In genomic region chr6:42526616-42527015, GRCh38 we compare ENCODE assay signal across 33 cellular contexts.
"Had no signal": no experiment of that assay in that cellular context is flagged by ENCODE, and none has a peak within 500 bp of the region (broad histone marks: within the 10 kb centered on the region; RNA-seq: fewer than 3 reads in every experiment).

No MANE protein-coding gene starts in this region.

- DNase-seq: activated B cell treated with CpG ODN at 0.5 μM for 24 hours; activated CD4-positive, alpha-beta memory T cell treated with anti-CD3 and anti-CD28 coated beads for 36 hours; activated CD4-positive, alpha-beta T cell treated with anti-CD3 and anti-CD28 coated beads for 4 hours; activated CD4-positive, alpha-beta T cell treated with anti-CD3 and anti-CD28 coated beads, Interleukin-2, amount 10 ng/mL, durations not matched to agents 24 days and 14 days; activated CD4-positive, alpha-beta T cell treated with anti-CD3 and anti-CD28 coated beads, Interleukin-2, amount 50 U/mL, for 1 hour; activated CD4-positive, alpha-beta T cell treated with anti-CD3 and anti-CD28 coated beads, Interleukin-2, amount 50 U/mL, for 4 hours; activated CD4-positive, CD25-positive, alpha-beta regulatory T cell treated with anti-CD3 and anti-CD28 coated beads, Interleukin-2, amount 50 U/mL, for 72 hours; activated CD8-positive, alpha-beta memory T cell treated with anti-CD3 and anti-CD28 coated beads, Interleukin-2, amount 50 U/mL, for 4 hours; activated CD8-positive, alpha-beta T cell treated with anti-CD3 and anti-CD28 coated beads for 36 hours; activated effector memory CD4-positive, alpha-beta T cell treated with anti-CD3 and anti-CD28 coated beads, Interleukin-2, amount 50 U/mL, for 16 hours; activated gamma-delta T cell treated with Interleukin-2 at 50 U/mL for 16 hours; activated naive CD4-positive, alpha-beta T cell; activated naive CD4-positive, alpha-beta T cell treated with anti-CD3 and anti-CD28 coated beads for 36 hours; activated naive CD4-positive, alpha-beta T cell treated with anti-CD3 and anti-CD28 coated beads, Interleukin-2, amount 50 U/mL, for 16 hours; activated naive CD8-positive, alpha-beta T cell treated with anti-CD3 and anti-CD28 coated beads for 36 hours; activated T-cell treated with anti-CD3 and anti-CD28 coated beads for 4 hours; activated T-cell treated with anti-CD3 and anti-CD28 coated beads, Interleukin-2, amount 50 U/mL, for 1 hour; activated T-cell treated with anti-CD3 and anti-CD28 coated beads, Interleukin-2, amount 50 U/mL, for 4 hours; activated T-cell treated with anti-CD3 and anti-CD28 coated beads, Interleukin-2, amount 50 U/mL, for 72 hours; adrenal gland; amniotic stem cell; aorta; body of pancreas; brain microvascular endothelial cell; central memory CD4-positive, alpha-beta T cell; T-helper 2 cell; T-helper 9 cell had no signal

- H3K4me3 ChIP-seq: adrenal gland, body of pancreas, breast epithelium had no signal

- ATAC-seq: activated CD8-positive, alpha-beta T cell treated with anti-CD3 and anti-CD28 coated beads for 36 hours; activated naive CD4-positive, alpha-beta T cell treated with anti-CD3 and anti-CD28 coated beads, Interleukin-2, amount 50 U/mL, for 72 hours; activated T-cell treated with anti-CD3 and anti-CD28 coated beads, Interleukin-2, amount 50 U/mL, for 4 hours; activated T-cell treated with anti-CD3 and anti-CD28 coated beads, Interleukin-2, amount 50 U/mL, for 72 hours; activated T-helper 17 cell treated with anti-CD3 and anti-CD28 coated beads, Interleukin-2, amount 50 U/mL, for 72 hours; body of pancreas had no signal

- H3K4me1 ChIP-seq: adrenal gland, body of pancreas, breast epithelium had no signal

- H3K27me3 ChIP-seq: adrenal gland, body of pancreas, brain microvascular endothelial cell, breast epithelium had no signal

- H3K36me3 ChIP-seq: adrenal gland, brain microvascular endothelial cell, breast epithelium had no signal

- FAIRE-seq: astrocyte, TTC549 had no signal

- H3K9me3 ChIP-seq: adrenal gland, body of pancreas, breast epithelium had no signal

- H3K27ac ChIP-seq: adrenal gland, body of pancreas, brain microvascular endothelial cell, breast epithelium, VCaP had no signal
